15 cellular contexts compared by ENCODE assay signal in the genomic region with DNA sequence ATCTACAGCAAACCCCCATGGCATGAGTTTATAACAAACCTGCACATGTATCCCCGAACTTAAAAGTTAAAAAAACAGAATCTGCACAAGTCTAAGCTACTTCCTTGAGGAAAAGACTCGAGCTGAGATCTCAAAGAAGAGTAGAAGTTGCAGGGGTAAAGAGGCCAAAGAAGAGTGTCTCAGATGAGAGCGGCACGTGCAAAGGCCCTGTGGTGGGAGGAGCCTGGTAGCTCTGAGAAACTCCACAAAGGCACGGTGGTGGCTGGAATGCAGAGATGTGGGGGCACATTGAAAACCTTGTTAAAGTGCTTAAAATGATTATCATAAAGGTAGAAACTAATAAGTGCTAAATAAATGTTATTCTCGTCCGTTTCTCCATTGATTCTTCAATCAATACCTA.
DNase-seq lines count a peak whose midpoint lies in the region; ATAC-seq and TF ChIP-seq lines count a peak whose summit lies in the region.
"Had no signal": no experiment of that assay in that cellular context is flagged by ENCODE, and none has a peak within 500 bp of the region (broad histone marks: within the 10 kb centered on the region; RNA-seq: fewer than 3 reads in every experiment).

No MANE protein-coding gene starts in this region.

- no peaks in the 10 kb centered on the region for H3K9me3 Mint-ChIP-seq in MCF 10A (ENCODE audit: unreplicated experiment)
- H3K9me3 Mint-ChIP-seq in activated T-helper 2 cell treated with anti-CD3 and anti-CD28 coated beads, Interferon-gamma antibody, Interleukin-2, Interleukin-4, amounts not matched to agents 10 μg/mL and 5 μg/mL and 100 μg/mL, durations not matched to agents 14 hours and 24 hours and 36 hours: no peaks in the 10 kb centered on the region
- H3K9me3 Mint-ChIP-seq: CD4-positive, alpha-beta T cell; H9 had no signal

- no peaks in the 10 kb centered on the region for H3K36me3 ChIP-seq in breast epithelium
- peaks cover 25 to 74% of the 10 kb centered on the region in 2 experiments for H3K36me3 ChIP-seq in HEK293 (ENCODE audit: control insufficient read depth in 2 of 2, insufficient read depth in 1 of 2, low read length in 2 of 2)

- H3K27me3 Mint-ChIP-seq in MCF 10A (ENCODE audit: insufficient read depth, unreplicated experiment): no peaks in the 10 kb centered on the region
- H3K27me3 Mint-ChIP-seq in activated T-helper 2 cell treated with anti-CD3 and anti-CD28 coated beads, Interferon-gamma antibody, Interleukin-2, Interleukin-4, amounts not matched to agents 10 μg/mL and 5 μg/mL and 100 μg/mL, durations not matched to agents 14 hours and 24 hours and 36 hours (ENCODE audit: low read depth): no peaks in the 10 kb centered on the region
- H3K27me3 Mint-ChIP-seq: B cell; CD4-positive, alpha-beta T cell had no signal

- TSS peak; percentile 28 for BruUV-seq in MCF 10A (replicated peaks; lab: Mats Ljungman, UMichigan)

- no peaks in the 10 kb centered on the region for H3K9me3 ChIP-seq in breast epithelium
- no peaks in the 10 kb centered on the region for H3K9me3 ChIP-seq in HEK293 (ENCODE audit: control insufficient read depth, insufficient read depth, low read depth, low read length)

- TF ChIP-seq CTCF in MCF 10A (IDR thresholded peaks at IDR 0.05; ENCODE audit: unreplicated experiment) (no peak), breast epithelium (IDR thresholded peaks at IDR 0.05) (no peak), HEK293 (tag by site-specific recombination; IDR thresholded peaks at IDR 0.05) (no peak)

- POLR2A ChIA-PET in MCF 10A (lab: Yijun Ruan, JAX): interaction anchor here (0.6 kb wide), 1 partner anchor 674 kb away, joined by 3 read pairs; no protein-coding TSS in a partner anchor
- POLR2A ChIA-PET in HEK293 (lab: Yijun Ruan, JAX): no interaction called here

- no peaks in the 10 kb centered on the region for H3K4me1 ChIP-seq in breast epithelium
- no peaks in the 10 kb centered on the region for H3K4me1 ChIP-seq in HEK293 (ENCODE audit: control insufficient read depth, insufficient read depth, low read length)

- CTCF ChIA-PET in MCF 10A (lab: Yijun Ruan, JAX): interaction anchor here (0.9 to 3.9 kb wide), 11 partner anchors 10 to 317 kb away, joined by 3 to 51 read pairs (median 8); no protein-coding TSS in a partner anchor
- CTCF ChIA-PET in HEK293 (lab: Yijun Ruan, JAX): interaction anchor here (0.7 to 3.1 kb wide), 11 partner anchors 16 to 317 kb away, joined by 3 to 56 read pairs (median 5); no protein-coding TSS in a partner anchor

- H3K4me3 Mint-ChIP-seq in MCF 10A (ENCODE audit: unreplicated experiment): no peak overlapping the region
- no peak overlapping the region for H3K4me3 Mint-ChIP-seq in activated T-helper 2 cell treated with anti-CD3 and anti-CD28 coated beads, Interferon-gamma antibody, Interleukin-2, Interleukin-4, amounts not matched to agents 10 μg/mL and 5 μg/mL and 100 μg/mL, durations not matched to agents 14 hours and 24 hours and 36 hours (ENCODE audit: low read depth)
- H3K4me3 Mint-ChIP-seq: B cell; CD4-positive, alpha-beta T cell; H9 had no signal

- H3K4me3 ChIP-seq in breast epithelium (no peak overlapping the region), HEK293 (ENCODE audit: low read depth, low read length) (no peak overlapping the region)

- H3K4me1 Mint-ChIP-seq in MCF 10A (ENCODE audit: insufficient read depth, unreplicated experiment): no peaks in the 10 kb centered on the region
- H3K4me1 Mint-ChIP-seq in activated T-helper 2 cell treated with anti-CD3 and anti-CD28 coated beads, Interferon-gamma antibody, Interleukin-2, Interleukin-4, amounts not matched to agents 10 μg/mL and 5 μg/mL and 100 μg/mL, durations not matched to agents 14 hours and 24 hours and 36 hours (ENCODE audit: low read depth): peaks cover 24% of the 10 kb centered on the region
- H3K4me1 Mint-ChIP-seq: B cell had no signal

- H3K36me3 Mint-ChIP-seq in MCF 10A (ENCODE audit: insufficient read depth, unreplicated experiment): peaks cover 48% of the 10 kb centered on the region
- peaks cover 71% of the 10 kb centered on the region for H3K36me3 Mint-ChIP-seq in activated T-helper 2 cell treated with anti-CD3 and anti-CD28 coated beads, Interferon-gamma antibody, Interleukin-2, Interleukin-4, amounts not matched to agents 10 μg/mL and 5 μg/mL and 100 μg/mL, durations not matched to agents 14 hours and 24 hours and 36 hours (ENCODE audit: low read depth)

- no peak for ATAC-seq in GM21723 (IDR thresholded peaks at IDR 0.05; ENCODE audit: unreplicated experiment)

- intact Hi-C loops in MCF 10A (cut with micrococcal nuclease) (loop anchor here (5.0 kb wide), 2 partner anchors 106 to 224 kb away; no protein-coding TSS in a partner anchor), breast epithelium (cut with DNase I; ENCODE audit: low total_unique reads) (loop anchor here (5.0 kb wide), 1 partner anchor 241 kb away; no protein-coding TSS in a partner anchor), cardiac septum (cut with DNase I) (no loop called here)
- intact Hi-C loops in activated T-helper 2 cell treated with anti-CD3 and anti-CD28 coated beads, Interferon-gamma antibody, Interleukin-2, Interleukin-4, amounts not matched to agents 10 μg/mL and 5 μg/mL and 100 μg/mL, durations not matched to agents 14 hours and 24 hours and 36 hours (cut with micrococcal nuclease): no loop called here

- no peak for TF ChIP-seq POLR2A in breast epithelium (IDR thresholded peaks at IDR 0.05)

- DNase-seq in MCF 10A (ENCODE audit: unreplicated experiment) (no peak), breast epithelium (ENCODE audit: low spot score in 2 of 2) (no peak), mesenteric fat pad (ENCODE audit: low spot score) (peak; percentile 16), cardiac septum (ENCODE audit: low spot score) (no peak)
- DNase-seq in activated T-helper 2 cell treated with anti-CD3 and anti-CD28 coated beads, Interferon-gamma antibody, Interleukin-2, Interleukin-4, amounts not matched to agents 10 μg/mL and 5 μg/mL and 100 μg/mL, durations not matched to agents 14 hours and 24 hours and 36 hours (ENCODE audit: low spot score): no peak
- DNase-seq: C1 segment of cervical spinal cord; CD4-positive, alpha-beta T cell; DMS153; DMS79 treated with DMSO at 0.1 percent for 48 hours; EL; GOT3; H9 had no signal

- H3K27ac ChIP-seq in breast epithelium (no peak overlapping the region), HEK293 (ENCODE audit: extremely low read depth, low read depth, low read length) (no peak overlapping the region)

- no peak overlapping the region for H3K27ac Mint-ChIP-seq in MCF 10A (ENCODE audit: low read depth, unreplicated experiment)
- H3K27ac Mint-ChIP-seq in activated T-helper 2 cell treated with anti-CD3 and anti-CD28 coated beads, Interferon-gamma antibody, Interleukin-2, Interleukin-4, amounts not matched to agents 10 μg/mL and 5 μg/mL and 100 μg/mL, durations not matched to agents 14 hours and 24 hours and 36 hours: peak overlapping the region; percentile 8
- H3K27ac Mint-ChIP-seq: B cell; CD4-positive, alpha-beta T cell; H9 had no signal

- H3K27me3 ChIP-seq in breast epithelium: no peaks in the 10 kb centered on the region

TF ChIP-seq in HEK293, 187 proteins besides CTCF, POLR2A, EP300 and RAD21:
- TF ChIP-seq ZNF747 (tag by site-specific recombination; IDR thresholded peaks at IDR 0.05) (no peak), ZNF623 (tag by site-specific recombination; IDR thresholded peaks at IDR 0.05) (peak; percentile 97)
TF ChIP-seq in HEK293: peak in this region for 1.

Comparison
In these comparisons a context has a peak if more than half of its experiments do, and no peak if none do; other contexts are left out.
1. intact Hi-C loops: an anchor here in MCF 10A (5.0 kb wide) and breast epithelium (5.0 kb wide); none called in activated T-helper 2 cell treated with anti-CD3 and anti-CD28 coated beads, Interferon-gamma antibody, Interleukin-2, Interleukin-4, amounts not matched to agents 10 μg/mL and 5 μg/mL and 100 μg/mL, durations not matched to agents 14 hours and 24 hours and 36 hours and cardiac septum.